23 cellular contexts compared by ENCODE assay signal in genomic region chr10:89904755-89905154, GRCh38.
DNase-seq lines count a peak whose midpoint lies in the region; ATAC-seq lines count a peak whose summit lies in the region.
"Had no signal": no experiment of that assay in that cellular context is flagged by ENCODE, and none has a peak within 500 bp of the region (broad histone marks: within the 10 kb centered on the region; RNA-seq: fewer than 3 reads in every experiment).

No MANE protein-coding gene starts in this region.

- WGBS in trophoblast cell (ENCODE audit: extremely low coverage, insufficient coverage, insufficient read length), result no CpG with 5 or more reads among the region's 4 CpGs

- peaks cover 11% of the 10 kb centered on the region for H3K27me3 Mint-ChIP-seq in activated T-helper 17 cell treated with anti-CD3 and anti-CD28 coated beads, Interleukin-2, amount 50 U/mL, for 72 hours

- H3K79me2 ChIP-seq in trophoblast cell (ENCODE audit: control insufficient read depth, insufficient read depth, low read length, poor library complexity), result no peaks in the 10 kb centered on the region

- no peaks in the 10 kb centered on the region for H3K36me3 ChIP-seq in trophoblast cell (ENCODE audit: control insufficient read depth in 1 of 2, insufficient read depth in 2 of 2, low read length in 2 of 2)
- H3K36me3 ChIP-seq: gastroesophageal sphincter, lower lobe of right lung, neutrophil, upper lobe of left lung had no signal

- H2BK12ac ChIP-seq in trophoblast cell (ENCODE audit: low read length), result no peak overlapping the region

- H3K23ac ChIP-seq in trophoblast cell (ENCODE audit: low read length), result peak overlapping the region; percentile 5

- H3K4me2 ChIP-seq in trophoblast cell (ENCODE audit: low read length), result no peak overlapping the region
- H3K4me2 ChIP-seq: A549 had no signal

- no peak overlapping the region for H2BK120ac ChIP-seq in trophoblast cell (ENCODE audit: insufficient read depth, low read length, poor library complexity)

- H3K79me1 ChIP-seq in trophoblast cell (ENCODE audit: low read length), result no peaks in the 10 kb centered on the region

- no peaks in the 10 kb centered on the region for H3K9me3 Mint-ChIP-seq in activated T-helper 17 cell treated with anti-CD3 and anti-CD28 coated beads, Interleukin-2, amount 50 U/mL, for 72 hours
- H3K9me3 Mint-ChIP-seq: activated naive CD8-positive, alpha-beta T cell treated with anti-CD3 and anti-CD28 coated beads for 36 hours; stimulated activated naive CD8-positive, alpha-beta T cell treated with anti-CD3 and anti-CD28 coated beads, Interleukin-15, Interleukin-2, amounts not matched to agents 100 ng/mL and 50 ng/mL, for 24 hours had no signal

- H2BK5ac ChIP-seq in trophoblast cell (ENCODE audit: low read depth, low read length, poor library complexity), result no peak overlapping the region

- H4K12ac ChIP-seq in trophoblast cell (ENCODE audit: low read depth, low read length), result no peak overlapping the region

- H3K14ac ChIP-seq in trophoblast cell (ENCODE audit: low read length), result no peak overlapping the region

- peak; percentile 1 to 4 for DNase-seq in activated CD4-positive, alpha-beta T cell treated with anti-CD3 and anti-CD28 coated beads, Interleukin-2, amount 50 U/mL, for 48 hours
- DNase-seq in activated CD4-positive, alpha-beta T cell treated with anti-CD3 and anti-CD28 coated beads, Interleukin-2, amount 50 U/mL, for 4 hours, result no peak
- DNase-seq in HS-5 (ENCODE audit: low read depth) (peak; percentile 20), trophoblast cell (no peak), LoVo (ENCODE audit: low spot score) (no peak), ecto neural progenitor cell (ENCODE audit: low spot score) (no peak), retina (no peak)
- DNase-seq: activated naive CD8-positive, alpha-beta T cell treated with anti-CD3 and anti-CD28 coated beads for 36 hours; effector CD4-positive, alpha-beta T cell; lower lobe of right lung; NCI-H1417; NCI-H524; NK-92 treated with Interleukin-12 subunit alpha and Interleukin-12 subunit beta, amount 100 ng/mL, for 24 hours; psoas muscle; upper lobe of left lung had no signal

- H2AK5ac ChIP-seq in trophoblast cell (ENCODE audit: low read length), result no peak overlapping the region

- H3K18ac ChIP-seq in trophoblast cell (ENCODE audit: low read length), result no peak overlapping the region

- no peak overlapping the region for H3K9ac ChIP-seq in trophoblast cell (ENCODE audit: low read length)

- H3K27me3 ChIP-seq in trophoblast cell (ENCODE audit: insufficient read depth, low read length), result no peaks in the 10 kb centered on the region
- H3K27me3 ChIP-seq: gastroesophageal sphincter, neutrophil, upper lobe of left lung had no signal

- no peaks in the 10 kb centered on the region for H3K4me1 Mint-ChIP-seq in activated T-helper 17 cell treated with anti-CD3 and anti-CD28 coated beads, Interleukin-2, amount 50 U/mL, for 72 hours
- H3K4me1 Mint-ChIP-seq: activated naive CD8-positive, alpha-beta T cell treated with anti-CD3 and anti-CD28 coated beads for 36 hours had no signal

- no peak overlapping the region for H3K27ac Mint-ChIP-seq in activated T-helper 17 cell treated with anti-CD3 and anti-CD28 coated beads, Interleukin-2, amount 50 U/mL, for 72 hours
- H3K27ac Mint-ChIP-seq: activated naive CD8-positive, alpha-beta T cell treated with anti-CD3 and anti-CD28 coated beads for 36 hours; stimulated activated naive CD8-positive, alpha-beta T cell treated with anti-CD3 and anti-CD28 coated beads, Interleukin-15, Interleukin-2, amounts not matched to agents 100 ng/mL and 50 ng/mL, for 24 hours had no signal

- H3K27ac ChIP-seq in trophoblast cell (ENCODE audit: low read depth, low read length), result no peak overlapping the region
- H3K27ac ChIP-seq: A549, gastroesophageal sphincter, lower lobe of right lung, neutrophil, psoas muscle, SK-N-MC, upper lobe of left lung, VCaP had no signal

- H4K8ac ChIP-seq in trophoblast cell (ENCODE audit: low read depth, low read length), result no peak overlapping the region

- H2AFZ ChIP-seq in trophoblast cell (ENCODE audit: insufficient read depth, low read length, poor library complexity), result no peak overlapping the region

- ATAC-seq in activated T-helper 17 cell treated with anti-CD3 and anti-CD28 coated beads, Interleukin-2, amount 50 U/mL, for 72 hours (replicated peaks), result peak; percentile 78
- ATAC-seq: A549, gastroesophageal sphincter, HepG2, lower lobe of right lung, psoas muscle had no signal

- no peak overlapping the region for H3K4me3 ChIP-seq in trophoblast cell (ENCODE audit: low read depth, low read length)
- H3K4me3 ChIP-seq: A549, gastroesophageal sphincter, lower lobe of right lung, psoas muscle, SK-N-MC, upper lobe of left lung had no signal

- no peak overlapping the region for H3K4ac ChIP-seq in trophoblast cell (ENCODE audit: low read depth, low read length)

- no peaks in the 10 kb centered on the region for H3K9me3 ChIP-seq in trophoblast cell (ENCODE audit: insufficient read depth, low read depth, low read length)
- H3K9me3 ChIP-seq: A549, gastroesophageal sphincter, lower lobe of right lung, neutrophil, psoas muscle, upper lobe of left lung had no signal

- no peaks in the 10 kb centered on the region for H3K36me3 Mint-ChIP-seq in activated T-helper 17 cell treated with anti-CD3 and anti-CD28 coated beads, Interleukin-2, amount 50 U/mL, for 72 hours (ENCODE audit: low read depth)
- H3K36me3 Mint-ChIP-seq: activated naive CD8-positive, alpha-beta T cell treated with anti-CD3 and anti-CD28 coated beads for 36 hours had no signal

- H4K91ac ChIP-seq in trophoblast cell (ENCODE audit: low read depth, low read length), result no peak overlapping the region

- no peak overlapping the region for H3K4me3 Mint-ChIP-seq in activated T-helper 17 cell treated with anti-CD3 and anti-CD28 coated beads, Interleukin-2, amount 50 U/mL, for 72 hours
- H3K4me3 Mint-ChIP-seq: activated naive CD8-positive, alpha-beta T cell treated with anti-CD3 and anti-CD28 coated beads for 36 hours; stimulated activated naive CD8-positive, alpha-beta T cell treated with anti-CD3 and anti-CD28 coated beads, Interleukin-15, Interleukin-2, amounts not matched to agents 100 ng/mL and 50 ng/mL, for 24 hours had no signal

- no peaks in the 10 kb centered on the region for H3K4me1 ChIP-seq in trophoblast cell (ENCODE audit: control insufficient read depth in 1 of 2, insufficient read depth in 2 of 2, low read length in 2 of 2)
- H3K4me1 ChIP-seq: A549, gastroesophageal sphincter, lower lobe of right lung, psoas muscle, upper lobe of left lung had no signal

Comparison
In these comparisons a context has a peak if more than half of its experiments do, and no peak if none do; other contexts are left out.
1. DNase-seq: peak in activated CD4-positive, alpha-beta T cell treated with anti-CD3 and anti-CD28 coated beads, Interleukin-2, amount 50 U/mL, for 48 hours (2 of 2) and HS-5 (single experiment); none in activated CD4-positive, alpha-beta T cell treated with anti-CD3 and anti-CD28 coated beads, Interleukin-2, amount 50 U/mL, for 4 hours (0 of 2), trophoblast cell (0 of 2), LoVo (single experiment), ecto neural progenitor cell (single experiment) and retina (single experiment).